In genomic region chr6:89818977-89819335, GRCh38 we compare ENCODE assay signal across 1 cellular context.
TF ChIP-seq lines count a peak whose summit lies in the region.

No MANE protein-coding gene starts in this region.

TF ChIP-seq in SK-N-SH treated with all-trans-retinoic acid at 6 μM for 48 hours, 23 proteins besides CTCF, POLR2A, EP300 and RAD21 (continued from another document):
- TF ChIP-seq PATZ1 (CRISPR knock-in tag; IDR thresholded peaks at IDR 0.05; ENCODE audit: borderline replicate concordance) (no peak), SNAI2 (CRISPR knock-in tag; IDR thresholded peaks at IDR 0.05) (no peak), GLIS3 (CRISPR knock-in tag; IDR thresholded peaks at IDR 0.05) (no peak), ZFP3 (CRISPR knock-in tag; IDR thresholded peaks at IDR 0.05) (no peak), TOX (CRISPR knock-in tag; IDR thresholded peaks at IDR 0.05; ENCODE audit: borderline replicate concordance) (no peak), ZNF8 (CRISPR knock-in tag; IDR thresholded peaks at IDR 0.05) (no peak), ISL1 (CRISPR knock-in tag; IDR thresholded peaks at IDR 0.05) (no peak)
TF ChIP-seq in SK-N-SH treated with all-trans-retinoic acid at 6 μM for 48 hours: peak in this region for 0.
